13 cellular contexts compared by ENCODE assay signal in genomic region chr12:108622921-108623514, GRCh38. TPM values are rescaled to one million over a fixed set of nuclear protein-coding genes. Genes with fewer than 3 reads are reported as not detected.
A peak's percentile ranks its signal among the peaks of the same experiment; 100 is the strongest.
DNase-seq lines count a peak whose midpoint lies in the region; ATAC-seq and TF ChIP-seq lines count a peak whose summit lies in the region.
"Had no signal": no experiment of that assay in that cellular context is flagged by ENCODE, and none has a peak within 500 bp of the region (broad histone marks: within the 10 kb centered on the region; RNA-seq: fewer than 3 reads in every experiment).

No MANE protein-coding gene starts in this region.

- peaks cover 3% of the 10 kb centered on the region for H3K9me3 Mint-ChIP-seq in activated CD8-positive, alpha-beta T cell treated with anti-CD3 and anti-CD28 coated beads for 36 hours
- H3K9me3 Mint-ChIP-seq in activated CD8-positive, alpha-beta T cell treated with anti-CD3 and anti-CD28 coated beads, Interleukin-2, amount 10 ng/mL, durations not matched to agents 7 days and 5 days (ENCODE audit: insufficient read depth), result no peaks in the 10 kb centered on the region

- peaks cover 49% of the 10 kb centered on the region for H3F3A ChIP-seq in MM.1S (ENCODE audit: insufficient read depth, low read length)

- H3K27ac Mint-ChIP-seq in activated CD8-positive, alpha-beta T cell treated with anti-CD3 and anti-CD28 coated beads for 36 hours, result peak overlapping the region; percentile 82
- H3K27ac Mint-ChIP-seq in activated CD8-positive, alpha-beta T cell treated with anti-CD3 and anti-CD28 coated beads, Interleukin-2, amount 10 ng/mL, durations not matched to agents 7 days and 5 days, result no peak overlapping the region

- H3K4me1 ChIP-seq in MM.1S (ENCODE audit: low read length) (peaks cover 61% of the 10 kb centered on the region), left lung (peaks cover 16 to 72% of the 10 kb centered on the region in 2 donors)
- H3K4me1 ChIP-seq: gastrocnemius medialis had no signal

- CTCF ChIA-PET in activated CD8-positive, alpha-beta T cell treated with anti-CD3 and anti-CD28 coated beads for 36 hours (lab: Charles Lee), result interaction anchor here (15.6 kb wide), 1 partner anchor 56 kb away, joined by 645 read pairs; the partner anchor contains the start of genes ISCU and SART3
- CTCF ChIA-PET in activated CD8-positive, alpha-beta T cell treated with anti-CD3 and anti-CD28 coated beads, Interleukin-2, amount 10 ng/mL, durations not matched to agents 7 days and 5 days (lab: Charles Lee), result interaction anchor here (1.3 to 10.9 kb wide), 2 partner anchors 41 to 54 kb away, joined by 6 to 574 read pairs; partner anchors contain the start of genes ISCU and SART3

- H3K9me3 ChIP-seq in MM.1S (replicated peaks; ENCODE audit: insufficient read depth, low read length) (no peaks in the 10 kb centered on the region), left lung (no peaks in the 10 kb centered on the region)
- H3K9me3 ChIP-seq: gastrocnemius medialis had no signal

- H3K4me2 ChIP-seq in MM.1S (ENCODE audit: low read depth, low read length), result no peak overlapping the region

- H3K9ac ChIP-seq in MM.1S (ENCODE audit: low read length), result no peak overlapping the region

- intact Hi-C loops in activated CD8-positive, alpha-beta T cell treated with anti-CD3 and anti-CD28 coated beads for 36 hours (cut with micrococcal nuclease), result no loop called here
- intact Hi-C loops in left lung (cut with DNase I), result no loop called here

- no peak overlapping the region for H3K4me3 Mint-ChIP-seq in activated CD8-positive, alpha-beta T cell treated with anti-CD3 and anti-CD28 coated beads for 36 hours
- H3K4me3 Mint-ChIP-seq in activated CD8-positive, alpha-beta T cell treated with anti-CD3 and anti-CD28 coated beads, Interleukin-2, amount 10 ng/mL, durations not matched to agents 7 days and 5 days, result no peak overlapping the region

- H3K27ac ChIP-seq in MM.1S (ENCODE audit: low read length) (peak overlapping the region; percentile 29; the same call in 1 of the 2 replicates), left lung (peak overlapping the region; percentile 58 to 87), skin epidermis (peak overlapping the region in 13 of 21 experiments; percentile 6 to 63 (median 36))
- H3K27ac ChIP-seq: gastrocnemius medialis had no signal

- H3K27me3 Mint-ChIP-seq in activated CD8-positive, alpha-beta T cell treated with anti-CD3 and anti-CD28 coated beads for 36 hours, result no peaks in the 10 kb centered on the region
- H3K27me3 Mint-ChIP-seq in activated CD8-positive, alpha-beta T cell treated with anti-CD3 and anti-CD28 coated beads, Interleukin-2, amount 10 ng/mL, durations not matched to agents 7 days and 5 days (ENCODE audit: low read depth), result no peaks in the 10 kb centered on the region

- H4K20me1 ChIP-seq in MM.1S (ENCODE audit: insufficient read depth, low read length), result peaks cover 4% of the 10 kb centered on the region; the same call in 1 of the 2 replicates

- TF ChIP-seq CTCF in activated CD8-positive, alpha-beta T cell treated with anti-CD3 and anti-CD28 coated beads for 36 hours (IDR thresholded peaks at IDR 0.05), result no peak
- TF ChIP-seq CTCF in MM.1S (IDR thresholded peaks at IDR 0.05; ENCODE audit: low read length) (no peak), left lung (IDR thresholded peaks at IDR 0.05) (no peak)

- peaks cover 52% of the 10 kb centered on the region for H3K36me3 Mint-ChIP-seq in activated CD8-positive, alpha-beta T cell treated with anti-CD3 and anti-CD28 coated beads for 36 hours (ENCODE audit: low read depth)
- H3K36me3 Mint-ChIP-seq in activated CD8-positive, alpha-beta T cell treated with anti-CD3 and anti-CD28 coated beads, Interleukin-2, amount 10 ng/mL, durations not matched to agents 7 days and 5 days (ENCODE audit: low read depth), result peaks cover 81% of the 10 kb centered on the region

- POLR2A ChIA-PET in activated CD8-positive, alpha-beta T cell treated with anti-CD3 and anti-CD28 coated beads for 36 hours (lab: Charles Lee), result interaction anchor here (0.6 to 9.6 kb wide), 6 partner anchors 8 to 576 kb away, joined by 3 to 134 read pairs (median 3); partner anchors contain the start of genes ISCU, SART3 and SELPLG
- POLR2A ChIA-PET in activated CD8-positive, alpha-beta T cell treated with anti-CD3 and anti-CD28 coated beads, Interleukin-2, amount 10 ng/mL, durations not matched to agents 7 days and 5 days (lab: Charles Lee), result interaction anchor here (10.1 kb wide), 1 partner anchor 9 kb away, joined by 115 read pairs; the partner anchor contains the start of gene SELPLG

- H3K9me2 ChIP-seq in MM.1S (replicated peaks; ENCODE audit: insufficient read depth, low read length), result no peaks in the 10 kb centered on the region

- DNase-seq in activated CD8-positive, alpha-beta T cell treated with anti-CD3 and anti-CD28 coated beads for 36 hours, result no peak
- DNase-seq in activated CD8-positive, alpha-beta T cell treated with anti-CD3 and anti-CD28 coated beads, Interleukin-2, amount 10 ng/mL, durations not matched to agents 7 days and 5 days, result no peak
- DNase-seq in MM.1S, result no peak
- DNase-seq in left lung, result no peak
- DNase-seq in NOMO-1 treated with dmso at 0.1 percent for 144 hours (lab: John Stamatoyannopoulos, UW; ENCODE audit: unreplicated experiment), result no peak
- DNase-seq in cortex of kidney (lab: John Stamatoyannopoulos, UW), result no peak
- DNase-seq: gastrocnemius medialis, NCI-H1092, NCI-H226, occipital lobe had no signal

- no peak overlapping the region for H2AFZ ChIP-seq in MM.1S (ENCODE audit: low read length)

- ATAC-seq in activated CD8-positive, alpha-beta T cell treated with anti-CD3 and anti-CD28 coated beads for 36 hours, result no peak
- ATAC-seq in activated CD8-positive, alpha-beta T cell treated with anti-CD3 and anti-CD28 coated beads, Interleukin-2, amount 10 ng/mL, durations not matched to agents 7 days and 5 days, result no peak
- no peak for ATAC-seq in left lung
- no peak for ATAC-seq in HG03520 (IDR thresholded peaks at IDR 0.05; ENCODE audit: unreplicated experiment)
- ATAC-seq: gastrocnemius medialis had no signal

- H3K27me3 ChIP-seq in MM.1S (replicated peaks; ENCODE audit: insufficient read depth, low read length) (no peaks in the 10 kb centered on the region), left lung (no peaks in the 10 kb centered on the region)
- H3K27me3 ChIP-seq: gastrocnemius medialis had no signal

- peaks cover 43% of the 10 kb centered on the region for H3K4me1 Mint-ChIP-seq in activated CD8-positive, alpha-beta T cell treated with anti-CD3 and anti-CD28 coated beads for 36 hours (ENCODE audit: low read depth)
- peaks cover 59% of the 10 kb centered on the region for H3K4me1 Mint-ChIP-seq in activated CD8-positive, alpha-beta T cell treated with anti-CD3 and anti-CD28 coated beads, Interleukin-2, amount 10 ng/mL, durations not matched to agents 7 days and 5 days (ENCODE audit: low read depth)

- H3K36me3 ChIP-seq in MM.1S (replicated peaks; ENCODE audit: insufficient read depth, low read length) (peaks cover 10% of the 10 kb centered on the region; the same call in 1 of the 2 replicates), left lung (peaks cover 0 to 36% of the 10 kb centered on the region in 2 donors)
- H3K36me3 ChIP-seq: gastrocnemius medialis had no signal

- H3K79me2 ChIP-seq in MM.1S (ENCODE audit: low read length), result peaks cover 89% of the 10 kb centered on the region

- H3K4me3 ChIP-seq in MM.1S (ENCODE audit: low read length), result no peak overlapping the region
- no peak overlapping the region for H3K4me3 ChIP-seq in left lung
- no peak overlapping the region for H3K4me3 ChIP-seq in skin epidermis
- H3K4me3 ChIP-seq: gastrocnemius medialis had no signal

RNA-seq across cellular contexts. Expression of gene SELPLG, which starts 10.7 kb away (rescaled TPM):
- 10 to 100 TPM; 22.1 to 23.8 TPM for total RNA-seq in activated CD8-positive, alpha-beta T cell treated with anti-CD3 and anti-CD28 coated beads for 36 hours
- 100 to 1,000 TPM; 144 to 150 TPM for total RNA-seq in activated CD8-positive, alpha-beta T cell treated with anti-CD3 and anti-CD28 coated beads, Interleukin-2, amount 10 ng/mL, durations not matched to agents 7 days and 5 days
- 10 to 100 TPM; 28.3 to 61.0 TPM for total RNA-seq in left lung

RNA-seq across cellular contexts. Expression of gene TMEM119, which starts 25.1 kb away (rescaled TPM):
- not detected for total RNA-seq in activated CD8-positive, alpha-beta T cell treated with anti-CD3 and anti-CD28 coated beads for 36 hours
- not detected for total RNA-seq in activated CD8-positive, alpha-beta T cell treated with anti-CD3 and anti-CD28 coated beads, Interleukin-2, amount 10 ng/mL, durations not matched to agents 7 days and 5 days
- 10 to 100 TPM; 50.5 to 90.9 TPM for total RNA-seq in left lung
- total RNA-seq: lung microvascular endothelial cell had no signal

Comparison
In these comparisons a context has a peak if more than half of its experiments do, and no peak if none do; other contexts are left out.
1. RNA of gene TMEM119, which starts 25.1 kb away (total RNA-seq): 50.5 to 90.9 TPM in left lung; not detected in activated CD8-positive, alpha-beta T cell treated with anti-CD3 and anti-CD28 coated beads, Interleukin-2, amount 10 ng/mL, durations not matched to agents 7 days and 5 days and not detected in activated CD8-positive, alpha-beta T cell treated with anti-CD3 and anti-CD28 coated beads for 36 hours; every median in the first group is over 10 times any median in the second.
2. Peak in every context shown above with its lines, with median percentiles within 50 percentile points of each other: H3K27ac ChIP-seq.